Comparison of ENCODE assay signal across 1 cellular context in the genomic region with DNA sequence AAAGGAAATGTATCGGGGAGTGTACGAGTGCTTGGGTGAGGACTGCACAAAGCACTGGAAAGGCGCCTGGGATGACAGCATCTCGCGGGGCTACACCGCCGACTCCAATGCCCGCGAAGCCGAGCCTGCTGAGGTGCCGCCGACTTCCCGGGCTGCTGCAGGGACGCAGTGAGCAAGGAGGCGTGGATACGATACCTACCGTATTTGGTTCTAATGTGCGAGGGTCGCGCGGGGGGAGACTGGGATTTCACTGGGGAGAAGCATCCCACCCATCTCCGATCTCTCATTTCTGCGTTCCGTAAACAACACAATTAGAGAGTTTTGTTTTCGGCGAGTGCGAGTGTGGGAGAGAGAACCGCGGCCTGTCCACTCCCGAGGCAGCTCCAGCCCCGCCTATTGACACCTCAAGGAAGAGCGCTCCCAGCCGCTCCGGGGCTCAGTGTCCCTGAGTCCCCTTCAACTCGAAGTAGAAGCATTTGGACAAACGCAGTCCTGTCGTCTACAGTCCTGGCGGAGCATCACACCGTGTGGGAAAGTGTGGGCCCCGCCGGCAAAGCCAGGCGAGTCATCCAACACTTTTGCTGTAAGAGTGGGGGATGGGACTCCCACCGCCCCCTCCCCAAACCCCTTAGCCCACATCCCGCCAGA.
TF ChIP-seq lines count a peak whose summit lies in the region.

No MANE protein-coding gene starts in this region.

TF ChIP-seq in WTC11, 78 proteins besides CTCF, POLR2A, EP300 and RAD21 (continued from another document):
- no peak for TF ChIP-seq RORB (CRISPR knock-in tag; IDR thresholded peaks at IDR 0.05)
